In genomic region chr7:123070702-123071286, GRCh38 we compare ENCODE assay signal across 7 cellular contexts.
DNase-seq lines count a peak whose midpoint lies in the region; ATAC-seq, FAIRE-seq and TF ChIP-seq lines count a peak whose summit lies in the region.

No MANE protein-coding gene starts in this region.

- in situ Hi-C loops in gastrocnemius medialis (cut with MboI; ENCODE audit: low sequenced_read_pairs in 4 of 4), result no loop called here

- no peaks in the 10 kb centered on the region for H3K9me3 ChIP-seq in WERI-Rb-1 (ENCODE audit: severe bottlenecking)
- H3K9me3 ChIP-seq in neural progenitor cell (ENCODE audit: low read depth), result no peaks in the 10 kb centered on the region
- H3K9me3 ChIP-seq in gastrocnemius medialis, result no peaks in the 10 kb centered on the region

- H3F3A ChIP-seq in neural progenitor cell (ENCODE audit: low read depth), result no peaks in the 10 kb centered on the region

- H3K27me3 Mint-ChIP-seq in neural progenitor cell (ENCODE audit: insufficient read depth, low read depth), result peaks cover 4% of the 10 kb centered on the region

- peaks cover 3% of the 10 kb centered on the region for H3K9me3 Mint-ChIP-seq in neural progenitor cell

- H3K4me2 ChIP-seq in neural progenitor cell, result no peak overlapping the region

- peak; percentile 9 for FAIRE-seq in GM18507 (lab: Jason Lieb, UNC)

- H2AFZ ChIP-seq in neural progenitor cell (replicated peaks), result peak overlapping the region; percentile 38

- H3K36me3 ChIP-seq in WERI-Rb-1 (no peaks in the 10 kb centered on the region), neural progenitor cell (no peaks in the 10 kb centered on the region), gastrocnemius medialis (no peaks in the 10 kb centered on the region)

- TF ChIP-seq POLR2A in gastrocnemius medialis (IDR thresholded peaks at IDR 0.05), result no peak

- DNase-seq in GM18507 (ENCODE audit: extremely low spot score, insufficient read length, low read depth), result no peak
- peak; percentile 48 for DNase-seq in HT1080 (ENCODE audit: low read depth)
- DNase-seq in WERI-Rb-1, result no peak
- peak; percentile 38 for DNase-seq in neural progenitor cell (ENCODE audit: low spot score)
- DNase-seq in COR-L47 (lab: John Stamatoyannopoulos, UW), result no peak
- no peak for DNase-seq in gastrocnemius medialis

- H3K27me3 ChIP-seq in WERI-Rb-1 (ENCODE audit: insufficient read depth, low read depth, severe bottlenecking) (no peaks in the 10 kb centered on the region), neural progenitor cell (no peaks in the 10 kb centered on the region), gastrocnemius medialis (no peaks in the 10 kb centered on the region)

- TF ChIP-seq CTCF in WERI-Rb-1 (IDR thresholded peaks at IDR 0.05; ENCODE audit: low read depth, low read length), result peak; percentile 41; the same call in 1 of the 2 replicates
- TF ChIP-seq CTCF in neural progenitor cell (IDR thresholded peaks at IDR 0.05), result peak; percentile 62
- TF ChIP-seq CTCF in gastrocnemius medialis (IDR thresholded peaks at IDR 0.05 in 4 of 5, conservative IDR thresholded peaks at IDR 0.05 in 1 of 5), result no peak

- H3K27ac ChIP-seq in WERI-Rb-1 (no peak overlapping the region), neural progenitor cell (no peak overlapping the region), gastrocnemius medialis (no peak overlapping the region)

- H3K79me2 ChIP-seq in neural progenitor cell (ENCODE audit: low read depth), result no peaks in the 10 kb centered on the region

- no peaks in the 10 kb centered on the region for H3K4me1 Mint-ChIP-seq in neural progenitor cell

- H4K20me1 ChIP-seq in neural progenitor cell (ENCODE audit: low read depth), result no peaks in the 10 kb centered on the region

- intact Hi-C loops in gastrocnemius medialis (cut with DNase I; ENCODE audit: low total_unique reads), result no loop called here

- peaks cover 1% of the 10 kb centered on the region for H3K4me1 ChIP-seq in neural progenitor cell
- no peaks in the 10 kb centered on the region for H3K4me1 ChIP-seq in gastrocnemius medialis

- no peaks in the 10 kb centered on the region for H3K36me3 Mint-ChIP-seq in neural progenitor cell

- H3K4me3 ChIP-seq in WERI-Rb-1 (ENCODE audit: low read depth, low read length) (no peak overlapping the region), neural progenitor cell (no peak overlapping the region), gastrocnemius medialis (no peak overlapping the region)

- H3K4me3 Mint-ChIP-seq in neural progenitor cell, result no peak overlapping the region

- H3K27ac Mint-ChIP-seq in neural progenitor cell, result no peak overlapping the region

- ATAC-seq in GM19324 (IDR thresholded peaks at IDR 0.05; ENCODE audit: low FRiP score, unreplicated experiment), result no peak
- ATAC-seq in gastrocnemius medialis, result no peak

- no peak overlapping the region for H3K9ac ChIP-seq in neural progenitor cell

Comparison
In these comparisons a context has a peak if more than half of its experiments do, and no peak if none do; other contexts are left out.
1. DNase-seq: peak in HT1080 (single experiment) and neural progenitor cell (single experiment); none in GM18507 (single experiment), WERI-Rb-1 (single experiment), COR-L47 (single experiment) and gastrocnemius medialis (0 of 2).
2. CTCF ChIP-seq: peak in WERI-Rb-1 (single experiment) and neural progenitor cell (single experiment); none in gastrocnemius medialis (0 of 5).